In the genomic region with DNA sequence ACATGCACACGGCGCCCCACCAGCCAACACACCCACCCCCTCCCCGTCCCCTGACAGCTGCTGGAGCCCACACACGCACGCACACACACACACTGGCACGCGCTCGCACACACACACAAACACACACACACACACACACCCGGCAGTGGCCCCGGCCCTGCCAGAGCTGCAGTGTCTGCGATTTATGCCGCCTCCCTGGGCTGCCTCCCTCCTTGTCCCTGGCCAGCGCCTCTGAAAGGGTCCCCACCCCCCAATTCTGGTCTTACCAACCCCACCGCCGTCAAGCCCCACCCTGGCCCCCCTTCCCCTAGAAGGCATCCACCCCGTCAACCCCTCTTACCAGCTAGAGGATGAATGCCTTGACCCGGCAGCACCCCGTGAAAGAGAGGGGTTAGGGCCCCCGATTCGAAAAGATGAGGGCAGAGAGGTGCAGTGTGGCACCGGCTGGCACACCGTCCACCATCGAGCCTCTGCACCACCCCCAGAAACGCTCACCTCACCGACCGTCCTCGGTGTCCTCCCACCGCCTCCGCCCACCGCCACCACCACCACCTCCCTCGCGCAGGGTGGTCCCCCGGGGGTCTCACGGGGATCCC, we compare ENCODE assay signal across 10 cellular contexts. TPM values are rescaled to one million over a fixed set of nuclear protein-coding genes. Genes with fewer than 3 reads are reported as not detected.
DNase-seq lines count a peak whose midpoint lies in the region; TF ChIP-seq lines count a peak whose summit lies in the region.
"Had no signal": no experiment of that assay in that cellular context is flagged by ENCODE, and none has a peak within 500 bp of the region (broad histone marks: within the 10 kb centered on the region; RNA-seq: fewer than 3 reads in every experiment).

No MANE protein-coding gene starts in this region.

- H3K27ac Mint-ChIP-seq in HFFc6: no peak overlapping the region
- H3K27ac Mint-ChIP-seq in activated T-helper 2 cell treated with anti-CD3 and anti-CD28 coated beads, Interferon-gamma antibody, Interleukin-2, Interleukin-4, amounts not matched to agents 10 μg/mL and 5 μg/mL and 100 μg/mL, durations not matched to agents 14 hours and 24 hours and 36 hours: no peak overlapping the region

- no peak for TF ChIP-seq CTCF in HFFc6 (IDR thresholded peaks at IDR 0.05)
- TF ChIP-seq CTCF in choroid plexus epithelial cell (conservative IDR thresholded peaks at IDR 0.05; ENCODE audit: low read depth, low read length): no peak

- no peak overlapping the region for H3K4me2 ChIP-seq in mesendoderm (ENCODE audit: low read length)

- H3K79me1 ChIP-seq in mesendoderm (ENCODE audit: low read length): no peaks in the 10 kb centered on the region

- H3K56ac ChIP-seq in mesendoderm (ENCODE audit: low read length): no peak overlapping the region

- H3K4ac ChIP-seq in mesendoderm (ENCODE audit: low read depth, low read length): no peak overlapping the region

- H3K9me3 Mint-ChIP-seq in HFFc6: no peaks in the 10 kb centered on the region
- H3K9me3 Mint-ChIP-seq in activated T-helper 2 cell treated with anti-CD3 and anti-CD28 coated beads, Interferon-gamma antibody, Interleukin-2, Interleukin-4, amounts not matched to agents 10 μg/mL and 5 μg/mL and 100 μg/mL, durations not matched to agents 14 hours and 24 hours and 36 hours: no peaks in the 10 kb centered on the region

- peak overlapping the region; percentile 25 for H2AFZ ChIP-seq in ACC112 (ENCODE audit: low read length, unreplicated experiment)

- WGBS in mesendoderm (ENCODE audit: extremely low coverage, insufficient coverage, low lambda C conversion rate): no CpG with 5 or more reads among the region's 34 CpGs

- DNase-seq in HFFc6 (no peak), choroid plexus epithelial cell (ENCODE audit: low read depth) (peak; percentile 18), mesendoderm (no peak), amniotic stem cell (lab: John Stamatoyannopoulos, UW) (no peak), epidermal melanocyte (ENCODE audit: insufficient read length, low spot score) (no peak), Ammon's horn (ENCODE audit: low spot score) (no peak)
- DNase-seq in activated T-helper 2 cell treated with anti-CD3 and anti-CD28 coated beads, Interferon-gamma antibody, Interleukin-2, Interleukin-4, amounts not matched to agents 10 μg/mL and 5 μg/mL and 100 μg/mL, durations not matched to agents 14 hours and 24 hours and 36 hours (ENCODE audit: low spot score): no peak
- DNase-seq: activated naive CD4-positive, alpha-beta T cell treated with anti-CD3 and anti-CD28 coated beads, Interleukin-2, amount 50 U/mL, for 16 hours; islet precursor cell had no signal

- H3K36me3 Mint-ChIP-seq in HFFc6 (ENCODE audit: low read depth): no peaks in the 10 kb centered on the region
- no peaks in the 10 kb centered on the region for H3K36me3 Mint-ChIP-seq in activated T-helper 2 cell treated with anti-CD3 and anti-CD28 coated beads, Interferon-gamma antibody, Interleukin-2, Interleukin-4, amounts not matched to agents 10 μg/mL and 5 μg/mL and 100 μg/mL, durations not matched to agents 14 hours and 24 hours and 36 hours (ENCODE audit: low read depth)

- H3K4me1 Mint-ChIP-seq in HFFc6 (ENCODE audit: low read depth): peaks cover 36% of the 10 kb centered on the region
- H3K4me1 Mint-ChIP-seq in activated T-helper 2 cell treated with anti-CD3 and anti-CD28 coated beads, Interferon-gamma antibody, Interleukin-2, Interleukin-4, amounts not matched to agents 10 μg/mL and 5 μg/mL and 100 μg/mL, durations not matched to agents 14 hours and 24 hours and 36 hours (ENCODE audit: low read depth): peaks cover 3% of the 10 kb centered on the region

- H2BK120ac ChIP-seq in mesendoderm (ENCODE audit: low read depth, low read length): no peak overlapping the region

- H3K23ac ChIP-seq in mesendoderm (ENCODE audit: low read length): peak overlapping the region; percentile 84

- no peaks in the 10 kb centered on the region for H3K79me2 ChIP-seq in ACC112 (ENCODE audit: control insufficient read depth, insufficient read depth, low read length, unreplicated experiment)
- H3K79me2 ChIP-seq in mesendoderm (ENCODE audit: control insufficient read depth, insufficient read depth, low read length): no peaks in the 10 kb centered on the region

- peaks cover 19% of the 10 kb centered on the region for H3K27me3 Mint-ChIP-seq in HFFc6 (ENCODE audit: insufficient read depth)
- peaks cover 66% of the 10 kb centered on the region for H3K27me3 Mint-ChIP-seq in activated T-helper 2 cell treated with anti-CD3 and anti-CD28 coated beads, Interferon-gamma antibody, Interleukin-2, Interleukin-4, amounts not matched to agents 10 μg/mL and 5 μg/mL and 100 μg/mL, durations not matched to agents 14 hours and 24 hours and 36 hours (ENCODE audit: low read depth)

- H2AK5ac ChIP-seq in mesendoderm (ENCODE audit: low read length): no peak overlapping the region

- H3K18ac ChIP-seq in mesendoderm (ENCODE audit: low read length): no peak overlapping the region

- intact Hi-C loops in activated T-helper 2 cell treated with anti-CD3 and anti-CD28 coated beads, Interferon-gamma antibody, Interleukin-2, Interleukin-4, amounts not matched to agents 10 μg/mL and 5 μg/mL and 100 μg/mL, durations not matched to agents 14 hours and 24 hours and 36 hours (cut with micrococcal nuclease): loop anchor here (5.0 kb wide), 1 partner anchor 89 kb away; no protein-coding TSS in a partner anchor

- H4K8ac ChIP-seq in mesendoderm (ENCODE audit: low read depth, low read length): no peak overlapping the region

- no peak overlapping the region for H2BK5ac ChIP-seq in mesendoderm (ENCODE audit: low read length)

- no peaks in the 10 kb centered on the region for H3K36me3 ChIP-seq in ACC112 (ENCODE audit: insufficient read depth, low read length)
- H3K36me3 ChIP-seq in mesendoderm (ENCODE audit: control insufficient read depth, insufficient read depth, low read length): no peaks in the 10 kb centered on the region

- no peak overlapping the region for H3K27ac ChIP-seq in ACC112 (ENCODE audit: low read depth, low read length)
- H3K27ac ChIP-seq in mesendoderm (ENCODE audit: low read depth, low read length): no peak overlapping the region

- peak overlapping the region; percentile 78 for H3K4me3 Mint-ChIP-seq in HFFc6
- H3K4me3 Mint-ChIP-seq in activated T-helper 2 cell treated with anti-CD3 and anti-CD28 coated beads, Interferon-gamma antibody, Interleukin-2, Interleukin-4, amounts not matched to agents 10 μg/mL and 5 μg/mL and 100 μg/mL, durations not matched to agents 14 hours and 24 hours and 36 hours (ENCODE audit: low read depth): no peak overlapping the region

- no peak overlapping the region for H2BK15ac ChIP-seq in mesendoderm (replicated peaks; ENCODE audit: low read depth)

- H3K4me1 ChIP-seq in ACC112 (ENCODE audit: control insufficient read depth, insufficient read depth, low read length, unreplicated experiment) (peaks cover 16% of the 10 kb centered on the region), mesendoderm (ENCODE audit: control insufficient read depth, low read depth, low read length) (no peaks in the 10 kb centered on the region)

- H3K27me3 ChIP-seq in ACC112 (ENCODE audit: insufficient read depth, low read length): no peaks in the 10 kb centered on the region
- peaks cover 26% of the 10 kb centered on the region for H3K27me3 ChIP-seq in mesendoderm (ENCODE audit: insufficient read depth, low read length, poor library complexity)

- no peak overlapping the region for H3K9ac ChIP-seq in mesendoderm (ENCODE audit: low read length)

- H4K5ac ChIP-seq in mesendoderm (ENCODE audit: low read length): no peak overlapping the region

- H3K4me3 ChIP-seq in ACC112 (ENCODE audit: low read depth, low read length) (peak overlapping the region; percentile 84), choroid plexus epithelial cell (ENCODE audit: low read depth, low read length) (peak overlapping the region; percentile 61), mesendoderm (ENCODE audit: low read length) (no peak overlapping the region)

RNA-seq across cellular contexts. Expression of gene ELFN2, which starts 0.6 kb away (rescaled TPM):
- 1 to 10 TPM; 1.2 to 5.8 (median 1.4) TPM for total RNA-seq in HFFc6 (2021; fragmentation: NEBNext Ultra II Directional; extraction: Animal tissue kit (Norgen Biotek cat#: 25700))
- polyA plus RNA-seq in mesendoderm (2013, experiment 1 of 2): 0.08 TPM
- 0.06 TPM for polyA plus RNA-seq in mesendoderm (2013, experiment 2 of 2)
- 0.11 TPM in 2 replicates for total RNA-seq in activated T-helper 2 cell treated with anti-CD3 and anti-CD28 coated beads, Interferon-gamma antibody, Interleukin-2, Interleukin-4, amounts not matched to agents 10 μg/mL and 5 μg/mL and 100 μg/mL, durations not matched to agents 14 hours and 24 hours and 36 hours

RNA-seq across cellular contexts. Expression of gene MFNG, which starts 59.6 kb away (rescaled TPM):
- not detected for total RNA-seq in HFFc6 (2021; fragmentation: NEBNext Ultra II Directional; extraction: Animal tissue kit (Norgen Biotek cat#: 25700))
- polyA plus RNA-seq in mesendoderm (2013, experiment 1 of 2): 0.48 TPM
- polyA plus RNA-seq in mesendoderm (2013, experiment 2 of 2): 0.77 TPM
- 166 and 168 TPM in 2 replicates for total RNA-seq in activated T-helper 2 cell treated with anti-CD3 and anti-CD28 coated beads, Interferon-gamma antibody, Interleukin-2, Interleukin-4, amounts not matched to agents 10 μg/mL and 5 μg/mL and 100 μg/mL, durations not matched to agents 14 hours and 24 hours and 36 hours

Comparison
In these comparisons a context has a peak if more than half of its experiments do, and no peak if none do; other contexts are left out.
1. RNA of gene MFNG, which starts 59.6 kb away (total RNA-seq): 166 to 168 TPM in activated T-helper 2 cell treated with anti-CD3 and anti-CD28 coated beads, Interferon-gamma antibody, Interleukin-2, Interleukin-4, amounts not matched to agents 10 μg/mL and 5 μg/mL and 100 μg/mL, durations not matched to agents 14 hours and 24 hours and 36 hours; not detected in HFFc6; every median in the first group is over 100 times any median in the second.